19 cellular contexts compared by ENCODE assay signal in genomic region chr11:26377619-26378018, GRCh38. TPM values are rescaled to one million over a fixed set of nuclear protein-coding genes. Genes with fewer than 3 reads are reported as not detected.
DNase-seq lines count a peak whose midpoint lies in the region; ATAC-seq, FAIRE-seq and TF ChIP-seq lines count a peak whose summit lies in the region.
"Had no signal": no experiment of that assay in that cellular context is flagged by ENCODE, and none has a peak within 500 bp of the region (broad histone marks: within the 10 kb centered on the region; RNA-seq: fewer than 3 reads in every experiment).

No MANE protein-coding gene starts in this region.

- H2AFZ ChIP-seq in HepG2 (ENCODE audit: low read length) (no peak overlapping the region), K562 (ENCODE audit: low read depth, low read length) (no peak overlapping the region)

- CTCF ChIA-PET in HepG2 (lab: Yijun Ruan, JAX; ENCODE audit: low intra/inter-chr PET ratio, low total read pairs) (no interaction called here), WTC11 (lab: Charles Lee) (no interaction called here), K562 (lab: Yijun Ruan, JAX; ENCODE audit: low intra/inter-chr PET ratio) (no interaction called here)

- BruUV-seq in HepG2 (replicated peaks; lab: Mats Ljungman, UMichigan) (no TSS peak), K562 (replicated peaks; lab: Mats Ljungman, UMichigan) (no TSS peak)

- no peak for ATAC-seq in HepG2
- ATAC-seq in right lobe of liver = no peak
- ATAC-seq in WTC11 = no peak
- ATAC-seq in K562 = no peak

- H4K20me1 ChIP-seq in HepG2 (ENCODE audit: insufficient read depth, low read length) = no peaks in the 10 kb centered on the region
- H4K20me1 ChIP-seq in K562 (replicated peaks; ENCODE audit: control insufficient read depth, insufficient read depth, low read length) = no peaks in the 10 kb centered on the region

- WGBS in HepG2 (ENCODE audit: low lambda C conversion rate) = 0% methylated on average over 1 of the region's 1 CpG
- WGBS in right lobe of liver (ENCODE audit: insufficient coverage, low coverage, low lambda C conversion rate, missing lambda C conversion rate) = 60% methylated on average over 1 of the region's 1 CpG
- 0% methylated on average over 1 of the region's 1 CpG for WGBS in K562 (ENCODE audit: insufficient coverage, low coverage, missing lambda C conversion rate)

- TF ChIP-seq CTCF in HepG2 (CRISPR knock-in tag; IDR thresholded peaks at IDR 0.05) (no peak), right lobe of liver (IDR thresholded peaks at IDR 0.05) (no peak), WTC11 (IDR thresholded peaks at IDR 0.05) (no peak), K562 (IDR thresholded peaks at IDR 0.05 in 2 of 3, conservative IDR thresholded peaks at IDR 0.05 in 1 of 3; ENCODE audit: insufficient read depth in 2 of 3, low read depth in 1 of 3, low read length in 3 of 3) (no peak)

- no peak for FAIRE-seq in HepG2 (lab: Jason Lieb, UNC)
- no peak for FAIRE-seq in K562 (lab: Jason Lieb, UNC)
- FAIRE-seq: GM12891, GM18507, H1 had no signal

- no peak for TF ChIP-seq POLR2A in HepG2 (IDR thresholded peaks at IDR 0.05; ENCODE audit: insufficient read depth in 1 of 2, low read depth in 2 of 2, low read length in 2 of 2)
- TF ChIP-seq POLR2A in right lobe of liver (IDR thresholded peaks at IDR 0.05) = no peak
- no peak for TF ChIP-seq POLR2A in K562 (conservative IDR thresholded peaks at IDR 0.05)

- H3K4me1 ChIP-seq in HepG2 (ENCODE audit: insufficient read depth, low read length) (no peaks in the 10 kb centered on the region), right lobe of liver (no peaks in the 10 kb centered on the region), K562 (replicated peaks in 1 of 2; ENCODE audit: control insufficient read depth in 2 of 2, insufficient read depth in 2 of 2, low read length in 2 of 2) (no peaks in the 10 kb centered on the region)

- H3K36me3 Mint-ChIP-seq in WTC11 = peaks cover 25% of the 10 kb centered on the region
- H3K36me3 Mint-ChIP-seq: CD4-positive, alpha-beta memory T cell had no signal

- no peaks in the 10 kb centered on the region for H3K4me1 Mint-ChIP-seq in WTC11
- H3K4me1 Mint-ChIP-seq: CD4-positive, alpha-beta memory T cell had no signal

- H3K9me3 Mint-ChIP-seq in WTC11 = peaks cover 61% of the 10 kb centered on the region

- no peaks in the 10 kb centered on the region for H3K36me3 ChIP-seq in HepG2 (replicated peaks in 1 of 2; ENCODE audit: control insufficient read depth in 1 of 2, insufficient read depth in 2 of 2, low read length in 2 of 2)
- no peaks in the 10 kb centered on the region for H3K36me3 ChIP-seq in right lobe of liver
- H3K36me3 ChIP-seq in K562 (ENCODE audit: control insufficient read depth, insufficient read depth, low read length) = no peaks in the 10 kb centered on the region

- TF ChIP-seq RAD21 in HepG2 (CRISPR knock-in tag; IDR thresholded peaks at IDR 0.05) = no peak
- TF ChIP-seq RAD21 in K562 (CRISPR knock-in tag; conservative IDR thresholded peaks at IDR 0.05 in 1 of 2, IDR thresholded peaks at IDR 0.05 in 1 of 2) = no peak

- H3K9me1 ChIP-seq in K562 (ENCODE audit: control insufficient read depth, insufficient read depth, low read length) = no peaks in the 10 kb centered on the region

- TF ChIP-seq EP300 in HepG2 (IDR thresholded peaks at IDR 0.05; ENCODE audit: low read depth in 2 of 2, low read length in 2 of 2) (no peak), HepG2 (CRISPR knock-in tag; IDR thresholded peaks at IDR 0.05; ENCODE audit: borderline replicate concordance) (no peak), K562 (IDR thresholded peaks at IDR 0.05; ENCODE audit: low read length) (no peak)

- no peak overlapping the region for H3K4me3 ChIP-seq in HepG2 (replicated peaks in 1 of 3; ENCODE audit: insufficient read depth in 1 of 3, low read depth in 2 of 3, low read length in 3 of 3)
- no peak overlapping the region for H3K4me3 ChIP-seq in right lobe of liver
- no peak overlapping the region for H3K4me3 ChIP-seq in K562

- H3K79me2 ChIP-seq in HepG2 (ENCODE audit: insufficient read depth, low read length) (no peaks in the 10 kb centered on the region), K562 (ENCODE audit: control insufficient read depth, insufficient read depth, low read length) (no peaks in the 10 kb centered on the region)

- H3K9me3 ChIP-seq in HepG2 (ENCODE audit: low read length) (peaks cover 45% of the 10 kb centered on the region), right lobe of liver (peaks cover 0 to 4% (median 0%) of the 10 kb centered on the region in 4 donors), K562 (replicated peaks; ENCODE audit: control insufficient read depth, insufficient read depth, low read depth, low read length) (no peaks in the 10 kb centered on the region)

- POLR2A ChIA-PET in HepG2 (lab: Yijun Ruan, JAX) (no interaction called here), WTC11 (lab: Charles Lee) (no interaction called here), K562 (lab: Yijun Ruan, JAX) (no interaction called here)

- no peak overlapping the region for H3K27ac Mint-ChIP-seq in WTC11
- H3K27ac Mint-ChIP-seq: CD4-positive, alpha-beta memory T cell had no signal

- no peak overlapping the region for H3K9ac ChIP-seq in HepG2 (ENCODE audit: insufficient read depth, low read depth, low read length)
- H3K9ac ChIP-seq in K562 (ENCODE audit: insufficient read depth in 1 of 2, low read depth in 2 of 2, low read length in 2 of 2) = no peak overlapping the region

- in situ Hi-C loops in HepG2 (cut with HindIII; ENCODE audit: extremely low pct_ligation_motif_present, low pct_unique_long_range_greater_than_20kb) (no loop called here), K562 (cut with MboI) (no loop called here)

- intact Hi-C loops in HepG2 (cut with micrococcal nuclease; ENCODE audit: unreplicated experiment) (no loop called here), right lobe of liver (cut with DNase I) (no loop called here), K562 (cut with micrococcal nuclease) (no loop called here)

- H3K4me2 ChIP-seq in HepG2 (ENCODE audit: low read depth, low read length) (no peak overlapping the region), K562 (ENCODE audit: insufficient read depth, low read length) (no peak overlapping the region)

- no peak for DNase-seq in HepG2 (ENCODE audit: low spot score)
- no peak for DNase-seq in right lobe of liver
- DNase-seq in WTC11 (ENCODE audit: low spot score) = no peak
- no peak for DNase-seq in K562 (ENCODE audit: extremely low read depth in 1 of 4, low spot score in 3 of 4)
- no peak for DNase-seq in stimulated activated CD4-positive, alpha-beta T cell treated with anti-CD3 and anti-CD28 coated beads, Interleukin-12 subunit alpha, Interleukin-12 subunit beta, amount 100 ng/mL, for 4 hours
- DNase-seq in NCI-H345 treated with DMSO at 0.1 percent for 48 hours (lab: John Stamatoyannopoulos, UW; ENCODE audit: unreplicated experiment) = no peak
- DNase-seq: C1 segment of cervical spinal cord; Calu3; CD4-positive, alpha-beta memory T cell; COR-L47; DMS79; EL; GDM1; H7; HCEC 1CT had no signal

- H3K27ac ChIP-seq in HepG2 (ENCODE audit: extremely low read length, insufficient read depth, low read length) (no peak overlapping the region), right lobe of liver (no peak overlapping the region), K562 (ENCODE audit: extremely low read depth, low read depth, low read length) (no peak overlapping the region)

- no peaks in the 10 kb centered on the region for H3K27me3 Mint-ChIP-seq in WTC11 (ENCODE audit: low read depth)
- H3K27me3 Mint-ChIP-seq: CD4-positive, alpha-beta memory T cell had no signal

- H3K27me3 ChIP-seq in HepG2 (ENCODE audit: control insufficient read depth in 1 of 2, insufficient read depth in 2 of 2, low read length in 2 of 2) (no peaks in the 10 kb centered on the region), right lobe of liver (no peaks in the 10 kb centered on the region), K562 (ENCODE audit: control insufficient read depth in 2 of 2, insufficient read depth in 2 of 2, low read length in 2 of 2) (no peaks in the 10 kb centered on the region)

- H3K4me3 Mint-ChIP-seq in WTC11 = no peak overlapping the region
- H3K4me3 Mint-ChIP-seq: CD4-positive, alpha-beta memory T cell had no signal

RNA-seq across cellular contexts. Expression of gene ANO3, which starts 45.7 kb away (rescaled TPM):
- 0.44 and 0.48 TPM in 2 replicates for total RNA-seq in HepG2 (2016; rRNA removed; fragmentation: Illumina TruSeq; extraction: Trizol)
- total RNA-seq in HepG2 (2016; cell fraction: cytosol; rRNA removed; fragmentation: Illumina TruSeq; extraction: Trizol; ENCODE audit: low read depth) = 0.10 TPM in 1 of 2 replicates, not detected in the other
- total RNA-seq in HepG2 (2016; cell fraction: insoluble cytoplasmic fraction; rRNA removed; fragmentation: Illumina TruSeq; extraction: Trizol) = 0.41 and 0.71 TPM in 2 replicates
- total RNA-seq in HepG2 (2016; cell fraction: membrane; rRNA removed; fragmentation: Illumina TruSeq; extraction: Trizol) = 0.21 and 0.22 TPM in 2 replicates
- total RNA-seq in HepG2 (2016; cell fraction: nucleus; rRNA removed; fragmentation: Illumina TruSeq; extraction: Trizol) = 0.56 and 0.63 TPM in 2 replicates
- polyA plus RNA-seq in HepG2 (2011; rRNA removed) = 0.17 and 0.18 TPM in 2 replicates
- 0.09 and 0.24 TPM in 2 replicates for polyA plus RNA-seq in HepG2 (2011; cell fraction: cytosol; rRNA removed)
- polyA plus RNA-seq in HepG2 (2011; cell fraction: nucleus; rRNA removed) = 0.08 and 0.12 TPM in 2 replicates
- polyA plus RNA-seq in HepG2 (2012) = 0.16 and 0.17 TPM in 2 replicates
- 0.03 TPM in 2 replicates for polyA plus RNA-seq in HepG2 (2016; cell fraction: cytosol; fragmentation: Illumina TruSeq; extraction: Trizol; ENCODE audit: low read depth)
- 0.32 and 0.35 TPM in 2 replicates for polyA plus RNA-seq in HepG2 (2016; cell fraction: insoluble cytoplasmic fraction; fragmentation: Illumina TruSeq; extraction: Trizol; ENCODE audit: low read depth)
- polyA plus RNA-seq in HepG2 (2016; cell fraction: membrane; fragmentation: Illumina TruSeq; extraction: Trizol; ENCODE audit: low read depth) = 0.07 and 0.09 TPM in 2 replicates
- polyA plus RNA-seq in HepG2 (2016; cell fraction: nucleus; fragmentation: Illumina TruSeq; extraction: Trizol; ENCODE audit: insufficient read depth, low read depth) = 0.41 and 0.47 TPM in 2 replicates
- polyA minus RNA-seq in HepG2 (2011; rRNA and poly(A)+ RNA removed; ENCODE audit: low replicate concordance) = 0.02 and 0.10 TPM in 2 replicates
- 0.35 and 0.40 TPM in 2 replicates for polyA minus RNA-seq in HepG2 (2011; cell fraction: cytosol; rRNA and poly(A)+ RNA removed)
- 0.26 and 0.37 TPM in 2 replicates for polyA minus RNA-seq in HepG2 (2011; cell fraction: nucleus; rRNA and poly(A)+ RNA removed)
- total RNA-seq in right lobe of liver = 1 to 10 TPM in 4 of 6 experiments, under 1 TPM in 2; 0.71 to 2.6 (median 1.4) TPM
- 0.05 to 0.11 TPM in 2 of 3 replicates, not detected in the other for total RNA-seq in WTC11 (2021)
- total RNA-seq in K562 (2011; cell fraction: chromatin; rRNA removed; ENCODE audit: low replicate concordance) = not detected in 2 replicates
- not detected in 2 replicates for total RNA-seq in K562 (2011; cell fraction: nucleolus; rRNA removed)
- total RNA-seq in K562 (2011; cell fraction: nucleoplasm; rRNA removed) = not detected in 2 replicates
- total RNA-seq in K562 (2014; rRNA removed) = 0.08 and 0.09 TPM in 2 replicates
- 0.03 and 0.04 TPM in 2 replicates for total RNA-seq in K562 (2014; rRNA removed; fragmentation: Illumina TruSeq; extraction: Trizol)
- 0.07 and 0.08 TPM in 2 replicates for total RNA-seq in K562 (2015; rRNA removed; fragmentation: Illumina TruSeq; extraction: Trizol)
- total RNA-seq in K562 (2021) = 0.07 and 0.13 TPM in 2 replicates
- polyA plus RNA-seq in K562 (2011; rRNA removed) = not detected in 2 replicates
- polyA plus RNA-seq in K562 (2011; cell fraction: cytosol; rRNA removed) = not detected in 2 replicates
- polyA plus RNA-seq in K562 (2011; cell fraction: nucleus; rRNA removed) = not detected in 2 replicates
- polyA plus RNA-seq in K562 (2012) = 0.03 and 0.06 TPM in 2 replicates
- 0.04 TPM in 2 replicates for polyA plus RNA-seq in K562 (2014; fragmentation: Illumina TruSeq; extraction: Trizol)
- under 1 TPM; 0.03 to 0.04 TPM for polyA plus RNA-seq in K562 (2014; fragmentation: Nextera tagmentation; extraction: Ambion mirVana)
- 0.01 and 0.03 TPM in 2 replicates for polyA plus RNA-seq in K562 (2014; rRNA removed)
- polyA minus RNA-seq in K562 (2011; rRNA and poly(A)+ RNA removed) = not detected in 2 replicates
- not detected in 2 replicates for polyA minus RNA-seq in K562 (2011; cell fraction: cytosol; rRNA and poly(A)+ RNA removed)
- polyA minus RNA-seq in K562 (2011; cell fraction: nucleus; rRNA and poly(A)+ RNA removed) = not detected in 2 replicates
- total RNA-seq: A673; Calu3; CD4-positive, alpha-beta memory T cell; H1; H7 had no signal
- polyA plus RNA-seq: CD4-positive, alpha-beta memory T cell; H1 had no signal
